ENCODE assay signal across 26 cellular contexts in genomic region chr2:400988-401679, GRCh38.
DNase-seq lines count a peak whose midpoint lies in the region; ATAC-seq and TF ChIP-seq lines count a peak whose summit lies in the region.
"Had no signal": no experiment of that assay in that cellular context is flagged by ENCODE, and none has a peak within 500 bp of the region (broad histone marks: within the 10 kb centered on the region; RNA-seq: fewer than 3 reads in every experiment).

No MANE protein-coding gene starts in this region.

- no peak overlapping the region for H2BK5ac ChIP-seq in mesendoderm (ENCODE audit: low read length)

- H3K27me3 ChIP-seq in BLaER1 (no peaks in the 10 kb centered on the region), DND-41 (ENCODE audit: insufficient read depth, low read length, poor library complexity) (no peaks in the 10 kb centered on the region), mesendoderm (ENCODE audit: insufficient read depth, low read length, poor library complexity) (no peaks in the 10 kb centered on the region), tibial artery (no peaks in the 10 kb centered on the region), gastrocnemius medialis (no peaks in the 10 kb centered on the region)
- H3K27me3 ChIP-seq: gastroesophageal sphincter, right lobe of liver had no signal

- no peak overlapping the region for H3K56ac ChIP-seq in mesendoderm (ENCODE audit: low read length)

- H3K4ac ChIP-seq in mesendoderm (ENCODE audit: low read depth, low read length) = no peak overlapping the region

- H3K27ac ChIP-seq in BLaER1 (0 out of 2 replicates have a peak overlapping the region, but pooled peaks have one; percentile 9), DND-41 (ENCODE audit: low read length) (0 out of 2 replicates have a peak overlapping the region, but pooled peaks have one; percentile 40), mesendoderm (ENCODE audit: low read depth, low read length) (no peak overlapping the region), tibial artery (no peak overlapping the region), gastrocnemius medialis (no peak overlapping the region)
- H3K27ac ChIP-seq: gastroesophageal sphincter, right lobe of liver, thoracic aorta, VCaP had no signal

- no peaks in the 10 kb centered on the region for H3K36me3 Mint-ChIP-seq in Calu3 (ENCODE audit: insufficient read depth, unreplicated experiment)
- H3K36me3 Mint-ChIP-seq: activated naive CD4-positive, alpha-beta T cell treated with anti-CD3 and anti-CD28 coated beads, Interleukin-2, amount 10 ng/mL, durations not matched to agents 7 days and 5 days had no signal

- intact Hi-C loops in tibial artery (cut with DNase I; ENCODE audit: low total_unique reads) (no loop called here), Calu3 (cut with micrococcal nuclease; ENCODE audit: unreplicated experiment) (no loop called here), gastrocnemius medialis (cut with DNase I; ENCODE audit: low total_unique reads) (no loop called here)

- no CpG with 5 or more reads among the region's 14 CpGs for whole genome bisulfite sequencing in mesendoderm (ENCODE audit: extremely low coverage, insufficient coverage, low lambda C conversion rate)

- no peaks in the 10 kb centered on the region for H4K20me1 ChIP-seq in BLaER1
- no peaks in the 10 kb centered on the region for H4K20me1 ChIP-seq in DND-41 (ENCODE audit: insufficient read depth, low read length)

- no peak overlapping the region for H3K18ac ChIP-seq in mesendoderm (ENCODE audit: low read length)

- no peak overlapping the region for H2AFZ ChIP-seq in DND-41 (ENCODE audit: low read depth, low read length)

- H2BK120ac ChIP-seq in mesendoderm (ENCODE audit: low read depth, low read length) = no peak overlapping the region

- H3K9me3 ChIP-seq in BLaER1 (peaks cover 20% of the 10 kb centered on the region), DND-41 (ENCODE audit: insufficient read depth, low read length, severe bottlenecking) (peaks cover 3% of the 10 kb centered on the region), tibial artery (no peaks in the 10 kb centered on the region), gastrocnemius medialis (no peaks in the 10 kb centered on the region)
- H3K9me3 ChIP-seq: right lobe of liver had no signal

- no peak overlapping the region for H3K23ac ChIP-seq in mesendoderm (ENCODE audit: low read length)

- H3K27me3 Mint-ChIP-seq in Calu3 (ENCODE audit: unreplicated experiment) = no peaks in the 10 kb centered on the region
- H3K27me3 Mint-ChIP-seq: activated CD8-positive, alpha-beta memory T cell treated with anti-CD3 and anti-CD28 coated beads, Interleukin-2, amount 10 ng/mL, durations not matched to agents 7 days and 5 days; activated naive CD4-positive, alpha-beta T cell treated with anti-CD3 and anti-CD28 coated beads, Interleukin-2, amount 10 ng/mL, durations not matched to agents 7 days and 5 days; CD4-positive, CD25-positive, alpha-beta regulatory T cell had no signal

- peak; percentile 43; the same call in 1 of the 3 replicates for ATAC-seq in DND-41 (ENCODE audit: insufficient read depth, low read depth)
- no peak for ATAC-seq in gastrocnemius medialis
- ATAC-seq: activated CD8-positive, alpha-beta memory T cell treated with anti-CD3 and anti-CD28 coated beads, Interleukin-2, amount 10 ng/mL, durations not matched to agents 7 days and 5 days; gastroesophageal sphincter had no signal

- H3K27ac Mint-ChIP-seq in Calu3 (ENCODE audit: unreplicated experiment) = no peak overlapping the region
- H3K27ac Mint-ChIP-seq: activated CD8-positive, alpha-beta memory T cell treated with anti-CD3 and anti-CD28 coated beads, Interleukin-2, amount 10 ng/mL, durations not matched to agents 7 days and 5 days; activated naive CD4-positive, alpha-beta T cell treated with anti-CD3 and anti-CD28 coated beads, Interleukin-2, amount 10 ng/mL, durations not matched to agents 7 days and 5 days; nephron progenitor cell; T-helper 2 cell treated with Interferon-gamma antibody and Interleukin-4, amounts not matched to agents 5 μg/mL and 100 μg/mL, for 36 hours had no signal

- no peak overlapping the region for H4K5ac ChIP-seq in mesendoderm (ENCODE audit: low read length)

- no peaks in the 10 kb centered on the region for H3K4me1 Mint-ChIP-seq in Calu3 (ENCODE audit: low read depth, unreplicated experiment)
- H3K4me1 Mint-ChIP-seq: activated naive CD4-positive, alpha-beta T cell treated with anti-CD3 and anti-CD28 coated beads, Interleukin-2, amount 10 ng/mL, durations not matched to agents 7 days and 5 days had no signal

- H3K36me3 ChIP-seq in BLaER1 (no peaks in the 10 kb centered on the region), DND-41 (ENCODE audit: insufficient read depth, low read length) (no peaks in the 10 kb centered on the region), mesendoderm (ENCODE audit: control insufficient read depth, insufficient read depth, low read length) (no peaks in the 10 kb centered on the region), tibial artery (no peaks in the 10 kb centered on the region), gastrocnemius medialis (no peaks in the 10 kb centered on the region)
- H3K36me3 ChIP-seq: gastroesophageal sphincter, right lobe of liver, thoracic aorta had no signal

- H2BK15ac ChIP-seq in mesendoderm (replicated peaks; ENCODE audit: low read depth) = no peak overlapping the region

- H3K4me1 ChIP-seq in BLaER1 = peaks cover 13% of the 10 kb centered on the region
- peaks cover 23% of the 10 kb centered on the region for H3K4me1 ChIP-seq in DND-41 (ENCODE audit: insufficient read depth, low read length)
- no peaks in the 10 kb centered on the region for H3K4me1 ChIP-seq in mesendoderm (ENCODE audit: control insufficient read depth, low read depth, low read length)
- H3K4me1 ChIP-seq in tibial artery = peaks cover 0 to 3% (median under 1%) of the 10 kb centered on the region in 4 donors
- H3K4me1 ChIP-seq in gastrocnemius medialis = no peaks in the 10 kb centered on the region
- H3K4me1 ChIP-seq: gastroesophageal sphincter, right lobe of liver had no signal

- CTCF ChIA-PET in Calu3 (lab: Charles Lee) = no interaction called here

- H3K9ac ChIP-seq in BLaER1 (no peak overlapping the region), DND-41 (ENCODE audit: low read depth, low read length) (no peak overlapping the region), mesendoderm (ENCODE audit: low read length) (no peak overlapping the region)

- H3K4me2 ChIP-seq in BLaER1 (no peak overlapping the region), DND-41 (ENCODE audit: insufficient read depth, low read length) (no peak overlapping the region), mesendoderm (ENCODE audit: low read length) (no peak overlapping the region)

- DNase-seq in DND-41 (peak; percentile 55), SK-N-DZ (ENCODE audit: low spot score) (peak; percentile 13), mesendoderm (peak; percentile 11), tibial artery (no peak), Calu3 (no peak), gastrocnemius medialis (no peak)
- DNase-seq: activated CD4-positive, alpha-beta T cell treated with anti-CD3 and anti-CD28 coated beads for 48 hours; activated CD8-positive, alpha-beta memory T cell treated with anti-CD3 and anti-CD28 coated beads, Interleukin-2, amount 10 ng/mL, durations not matched to agents 7 days and 5 days; activated naive CD4-positive, alpha-beta T cell treated with anti-CD3 and anti-CD28 coated beads, Interleukin-2, amount 10 ng/mL, durations not matched to agents 7 days and 5 days; amniotic stem cell; CD4-positive, CD25-positive, alpha-beta regulatory T cell; hypothalamus; NCI-H1048; NCI-H2029 treated with DMSO at 0.1 percent for 48 hours; NCI-H510A treated with DMSO at 0.1 percent for 48 hours; nephron progenitor cell; posterior cingulate gyrus; right lobe of liver; stimulated activated CD4-positive, alpha-beta T cell treated with anti-CD3 and anti-CD28 coated beads, Interleukin-12 subunit alpha, Interleukin-12 subunit beta, amount 100 ng/mL, for 4 hours; stimulated activated CD4-positive, alpha-beta T cell treated with anti-CD3 and anti-CD28 coated beads, Interleukin-4, amount 100 ng/mL, for 4 hours; stimulated activated naive CD4-positive, alpha-beta T cell had no signal

- no peak for TF ChIP-seq POLR2A in gastrocnemius medialis (IDR thresholded peaks at IDR 0.05)

- H3K79me1 ChIP-seq in mesendoderm (ENCODE audit: low read length) = no peaks in the 10 kb centered on the region

- no peak for TF ChIP-seq CTCF in DND-41 (IDR thresholded peaks at IDR 0.05; ENCODE audit: borderline replicate concordance, extremely low read depth, low read length, poor library complexity, severe bottlenecking)
- TF ChIP-seq CTCF in tibial artery (IDR thresholded peaks at IDR 0.05) = no peak
- TF ChIP-seq CTCF in Calu3 (IDR thresholded peaks at IDR 0.05; ENCODE audit: unreplicated experiment) = no peak
- no peak for TF ChIP-seq CTCF in gastrocnemius medialis (IDR thresholded peaks at IDR 0.05 in 4 of 5, conservative IDR thresholded peaks at IDR 0.05 in 1 of 5)

- no peak overlapping the region for H3K4me3 Mint-ChIP-seq in Calu3 (ENCODE audit: low read depth, unreplicated experiment)
- H3K4me3 Mint-ChIP-seq: activated CD8-positive, alpha-beta memory T cell treated with anti-CD3 and anti-CD28 coated beads, Interleukin-2, amount 10 ng/mL, durations not matched to agents 7 days and 5 days; activated naive CD4-positive, alpha-beta T cell treated with anti-CD3 and anti-CD28 coated beads, Interleukin-2, amount 10 ng/mL, durations not matched to agents 7 days and 5 days; CD4-positive, CD25-positive, alpha-beta regulatory T cell; nephron progenitor cell; T-helper 2 cell treated with Interferon-gamma antibody and Interleukin-4, amounts not matched to agents 5 μg/mL and 100 μg/mL, for 36 hours had no signal

- no peak overlapping the region for H2AK5ac ChIP-seq in mesendoderm (ENCODE audit: low read length)

- no peak overlapping the region for H4K8ac ChIP-seq in mesendoderm (ENCODE audit: low read depth, low read length)

- H3K4me3 ChIP-seq in BLaER1 = no peak overlapping the region
- H3K4me3 ChIP-seq in DND-41 (ENCODE audit: low read depth in 1 of 2, low read length in 2 of 2) = no peak overlapping the region
- H3K4me3 ChIP-seq in mesendoderm (ENCODE audit: low read length) = no peak overlapping the region
- no peak overlapping the region for H3K4me3 ChIP-seq in tibial artery
- no peak overlapping the region for H3K4me3 ChIP-seq in gastrocnemius medialis
- H3K4me3 ChIP-seq: gastroesophageal sphincter, right lobe of liver, thoracic aorta had no signal

- H3K79me2 ChIP-seq in DND-41 (ENCODE audit: insufficient read depth, low read length) (no peaks in the 10 kb centered on the region), mesendoderm (ENCODE audit: control insufficient read depth, insufficient read depth, low read length) (no peaks in the 10 kb centered on the region)

- in situ Hi-C loops in gastrocnemius medialis (cut with MboI; ENCODE audit: low sequenced_read_pairs in 4 of 4) = no loop called here

- no TSS peak for BruUV-seq in Calu3 (replicated peaks; lab: Mats Ljungman, UMichigan)

- H3K9me3 Mint-ChIP-seq in Calu3 (ENCODE audit: low read depth, unreplicated experiment) = peaks cover 11% of the 10 kb centered on the region

Comparison
In these comparisons a context has a peak if more than half of its experiments do, and no peak if none do; other contexts are left out.
1. H3K27ac ChIP-seq: peak in BLaER1 (single experiment) and DND-41 (single experiment); none in mesendoderm (single experiment), tibial artery (0 of 2) and gastrocnemius medialis (0 of 4).
2. DNase-seq: peak in DND-41 (single experiment), SK-N-DZ (single experiment) and mesendoderm (single experiment); none in tibial artery (0 of 2), Calu3 (single experiment) and gastrocnemius medialis (0 of 2).